2 cellular contexts compared by ENCODE assay signal in the genomic region with DNA sequence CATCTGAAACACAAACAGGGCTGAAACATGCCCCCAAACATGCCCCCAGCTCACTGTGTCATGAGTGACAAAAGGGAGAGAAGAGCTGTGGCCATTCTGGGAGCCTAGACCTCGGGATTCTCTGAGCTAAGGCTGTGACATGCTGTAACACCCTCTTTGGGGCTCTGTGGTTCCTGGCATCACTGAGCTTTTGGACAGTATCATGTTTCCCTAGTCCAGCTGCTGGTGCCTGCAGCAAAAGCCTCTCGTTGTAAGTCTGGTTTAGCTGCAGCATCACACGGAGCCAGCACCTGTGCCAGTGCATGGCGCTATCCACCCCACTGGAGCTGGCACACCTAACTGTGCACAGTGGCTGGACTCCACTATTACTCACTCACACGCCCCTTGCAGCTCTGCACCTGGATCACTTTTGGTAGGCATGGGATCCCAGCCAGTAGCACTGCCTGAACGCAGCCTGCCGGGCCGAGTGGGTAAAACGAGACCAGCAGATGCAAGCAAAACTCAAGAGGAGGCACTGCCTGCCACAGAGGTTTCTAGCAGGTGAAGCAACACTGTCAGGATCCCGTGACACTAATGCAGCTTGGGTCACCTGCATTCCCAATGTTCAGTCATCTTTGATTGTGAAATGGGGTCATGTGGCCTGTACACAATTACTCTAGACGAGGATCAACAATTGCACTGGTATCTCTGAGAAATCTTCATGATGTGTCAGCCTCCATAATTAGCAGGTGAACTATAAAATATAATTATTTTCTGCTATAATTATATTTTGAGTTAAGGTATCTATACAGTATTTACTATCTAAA.
TF ChIP-seq lines count a peak whose summit lies in the region.

No MANE protein-coding gene starts in this region.

TF ChIP-seq in A549, 52 proteins besides CTCF, POLR2A, EP300 and RAD21:
- TF ChIP-seq SREBF2 (IDR thresholded peaks at IDR 0.05) (no peak), FOSB (CRISPR knock-in tag; IDR thresholded peaks at IDR 0.05) (no peak), CEBPB (IDR thresholded peaks at IDR 0.05) (no peak), PHF8 (IDR thresholded peaks at IDR 0.05; ENCODE audit: borderline replicate concordance, low read depth) (no peak), RFX5 (IDR thresholded peaks at IDR 0.05) (no peak), CHD2 (IDR thresholded peaks at IDR 0.05; ENCODE audit: low read length, partially characterized antibody) (no peak), NFE2L2 (conservative IDR thresholded peaks at IDR 0.05; ENCODE audit: low read length) (no peak), BHLHE40 (IDR thresholded peaks at IDR 0.05; ENCODE audit: low read depth, low read length) (no peak), HOXB5 (CRISPR knock-in tag; IDR thresholded peaks at IDR 0.05) (no peak), ZC3H11A (IDR thresholded peaks at IDR 0.05) (no peak), TP53 (CRISPR knock-in tag; IDR thresholded peaks at IDR 0.05) (no peak), HOXA7 (CRISPR knock-in tag; IDR thresholded peaks at IDR 0.05) (no peak), CBX8 (IDR thresholded peaks at IDR 0.05) (no peak), SMC3 (IDR thresholded peaks at IDR 0.05) (no peak), EHMT2 (IDR thresholded peaks at IDR 0.05; ENCODE audit: low read depth) (no peak), HEYL (CRISPR knock-in tag; IDR thresholded peaks at IDR 0.05) (no peak)
- TF ChIP-seq, protein P1, sequence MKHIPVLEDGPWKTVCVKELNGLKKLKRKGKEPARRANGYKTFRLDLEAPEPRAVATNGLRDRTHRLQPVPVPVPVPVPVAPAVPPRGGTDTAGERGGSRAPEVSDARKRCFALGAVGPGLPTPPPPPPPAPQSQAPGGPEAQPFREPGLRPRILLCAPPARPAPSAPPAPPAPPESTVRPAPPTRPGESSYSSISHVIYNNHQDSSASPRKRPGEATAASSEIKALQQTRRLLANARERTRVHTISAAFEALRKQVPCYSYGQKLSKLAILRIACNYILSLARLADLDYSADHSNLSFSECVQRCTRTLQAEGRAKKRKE (CRISPR knock-in tag; IDR thresholded peaks at IDR 0.05; ENCODE audit: low read depth), result no peak

TF ChIP-seq in HCT116, 20 proteins besides CTCF, POLR2A, EP300 and RAD21:
- TF ChIP-seq TCF7L2 (IDR thresholded peaks at IDR 0.05; ENCODE audit: borderline replicate concordance, extremely low read depth, insufficient read depth, insufficient read length) (no peak), CEBPB (IDR thresholded peaks at IDR 0.05; ENCODE audit: low read depth) (no peak), ZFX (IDR thresholded peaks at IDR 0.05) (0 out of 2 replicates have a peak, but pooled peaks have one; percentile 10), POLR2AphosphoS5 (IDR thresholded peaks at IDR 0.05; ENCODE audit: low read depth, low read length) (no peak)
- TF ChIP-seq, protein P2, sequence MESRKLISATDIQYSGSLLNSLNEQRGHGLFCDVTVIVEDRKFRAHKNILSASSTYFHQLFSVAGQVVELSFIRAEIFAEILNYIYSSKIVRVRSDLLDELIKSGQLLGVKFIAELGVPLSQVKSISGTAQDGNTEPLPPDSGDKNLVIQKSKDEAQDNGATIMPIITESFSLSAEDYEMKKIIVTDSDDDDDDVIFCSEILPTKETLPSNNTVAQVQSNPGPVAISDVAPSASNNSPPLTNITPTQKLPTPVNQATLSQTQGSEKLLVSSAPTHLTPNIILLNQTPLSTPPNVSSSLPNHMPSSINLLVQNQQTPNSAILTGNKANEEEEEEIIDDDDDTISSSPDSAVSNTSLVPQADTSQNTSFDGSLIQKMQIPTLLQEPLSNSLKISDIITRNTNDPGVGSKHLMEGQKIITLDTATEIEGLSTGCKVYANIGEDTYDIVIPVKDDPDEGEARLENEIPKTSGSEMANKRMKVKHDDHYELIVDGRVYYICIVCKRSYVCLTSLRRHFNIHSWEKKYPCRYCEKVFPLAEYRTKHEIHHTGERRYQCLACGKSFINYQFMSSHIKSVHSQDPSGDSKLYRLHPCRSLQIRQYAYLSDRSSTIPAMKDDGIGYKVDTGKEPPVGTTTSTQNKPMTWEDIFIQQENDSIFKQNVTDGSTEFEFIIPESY (IDR thresholded peaks at IDR 0.05; ENCODE audit: extremely low read depth, insufficient replicate concordance, low read length), result no peak
